ENCODE assay signal across 8 cellular contexts in genomic region chr2:112481050-112481527, GRCh38. TPM values are rescaled to one million over a fixed set of nuclear protein-coding genes. Genes with fewer than 3 reads are reported as not detected.
DNase-seq lines count a peak whose midpoint lies in the region; ATAC-seq and TF ChIP-seq lines count a peak whose summit lies in the region.

No MANE protein-coding gene starts in this region.

- peaks cover 8% of the 10 kb centered on the region for H3F3A ChIP-seq in GM23338 (replicated peaks; ENCODE audit: low read depth)

- H3K4me3 ChIP-seq in GM23338 = peak overlapping the region; percentile 91
- H3K4me3 ChIP-seq in neutrophil (ENCODE audit: low read depth in 1 of 2, low read length in 1 of 2) = peak overlapping the region; percentile 73 to 83
- peak overlapping the region; percentile 85 to 91 (median 89) for H3K4me3 ChIP-seq in subcutaneous abdominal adipose tissue (ENCODE audit: low read depth in 1 of 5, low read length in 5 of 5)

- H3K36me3 ChIP-seq in GM23338 (ENCODE audit: insufficient read depth) = no peaks in the 10 kb centered on the region
- no peaks in the 10 kb centered on the region for H3K36me3 ChIP-seq in neutrophil
- no peaks in the 10 kb centered on the region for H3K36me3 ChIP-seq in subcutaneous abdominal adipose tissue (ENCODE audit: control insufficient read depth in 5 of 5, insufficient read depth in 5 of 5, low read length in 5 of 5)

- DNase-seq in EL (peak; percentile 82), GM23338 (ENCODE audit: low spot score) (peak; percentile 90), LHCN-M2 (ENCODE audit: low read depth) (peak; percentile 79), SHP77 treated with DMSO at 0.1 percent for 48 hours (lab: John Stamatoyannopoulos, UW) (peak; percentile 57), activated gamma-delta T cell treated with Interleukin-2 at 50 U/mL for 16 hours (peak; percentile 77), foreskin melanocyte (peak; percentile 67)

- ATAC-seq in GM23338 = peak; percentile 88

- H4K20me1 ChIP-seq in GM23338 (replicated peaks; ENCODE audit: insufficient read depth) = peaks cover 13% of the 10 kb centered on the region; the same call in 1 of the 2 replicates

- H3K79me2 ChIP-seq in GM23338 (replicated peaks; ENCODE audit: insufficient read depth) = peaks cover 29% of the 10 kb centered on the region

- peaks cover 23% of the 10 kb centered on the region for H3K27me3 Mint-ChIP-seq in GM23338 (ENCODE audit: insufficient read depth, low read depth, poor library complexity)

- H3K4me2 ChIP-seq in GM23338 = peak overlapping the region; percentile 98

- no peaks in the 10 kb centered on the region for H3K9me3 Mint-ChIP-seq in GM23338

- H3K4me3 Mint-ChIP-seq in GM23338 = peak overlapping the region; percentile 90

- H3K4me1 ChIP-seq in GM23338 (ENCODE audit: insufficient read depth) = peaks cover 6% of the 10 kb centered on the region
- H3K4me1 ChIP-seq in neutrophil (ENCODE audit: control insufficient read depth in 1 of 2, insufficient read depth in 1 of 2, low read depth in 1 of 2, low read length in 1 of 2) = peaks cover 23 to 28% of the 10 kb centered on the region in 2 experiments
- H3K4me1 ChIP-seq in subcutaneous abdominal adipose tissue (ENCODE audit: control insufficient read depth in 5 of 5, insufficient read depth in 5 of 5, low read length in 5 of 5) = peaks cover 3 to 32% (median 26%) of the 10 kb centered on the region in 5 donors

- TF ChIP-seq CTCF in GM23338 (conservative IDR thresholded peaks at IDR 0.05; ENCODE audit: low read depth in 2 of 2) (peak; percentile 65 to 80), neutrophil (IDR thresholded peaks at IDR 0.05) (peak; percentile 63)

- peak overlapping the region; percentile 48 to 89 (median 83) for H3K9ac ChIP-seq in subcutaneous abdominal adipose tissue (ENCODE audit: low read length in 5 of 5)

- H3K36me3 Mint-ChIP-seq in GM23338 (ENCODE audit: low read depth) = peaks cover 9% of the 10 kb centered on the region

- no peaks in the 10 kb centered on the region for H3K9me2 ChIP-seq in GM23338 (ENCODE audit: insufficient read depth)

- H3K27me3 ChIP-seq in GM23338 (ENCODE audit: insufficient read depth) = peaks cover 26% of the 10 kb centered on the region
- peaks cover 5% of the 10 kb centered on the region for H3K27me3 ChIP-seq in neutrophil
- H3K27me3 ChIP-seq in subcutaneous abdominal adipose tissue (ENCODE audit: control insufficient read depth in 5 of 5, insufficient read depth in 4 of 5, low read length in 5 of 5) = no peaks in the 10 kb centered on the region

- H3K27ac ChIP-seq in GM23338 (ENCODE audit: low read depth) (peak overlapping the region; percentile 39; the same call in 1 of the 2 replicates), neutrophil (peak overlapping the region; percentile 92), subcutaneous abdominal adipose tissue (ENCODE audit: low read depth, low read length) (peak overlapping the region; percentile 88)

- no peaks in the 10 kb centered on the region for H3K9me3 ChIP-seq in neutrophil
- H3K9me3 ChIP-seq in subcutaneous abdominal adipose tissue (ENCODE audit: control insufficient read depth in 5 of 5, low read length in 5 of 5) = no peaks in the 10 kb centered on the region

- H3K4me1 Mint-ChIP-seq in GM23338 = peaks cover 14% of the 10 kb centered on the region

- H2AFZ ChIP-seq in GM23338 = peak overlapping the region; percentile 99

- H3K27ac Mint-ChIP-seq in GM23338 = peak overlapping the region; percentile 84

TF ChIP-seq in GM23338, 12 proteins besides CTCF, POLR2A, EP300 and RAD21:
- TF ChIP-seq REST (IDR thresholded peaks at IDR 0.05; ENCODE audit: unreplicated experiment) = no peak
- no peak for TF ChIP-seq ZNF331 (CRISPR knock-in tag; IDR thresholded peaks at IDR 0.05; ENCODE audit: low read depth)
- TF ChIP-seq ZNF114 (CRISPR knock-in tag; IDR thresholded peaks at IDR 0.05) = no peak
- no peak for TF ChIP-seq JUNB (IDR thresholded peaks at IDR 0.05; ENCODE audit: unreplicated experiment)
- peak; percentile 20; the same call in 1 of the 2 replicates for TF ChIP-seq POLR2AphosphoS5 (IDR thresholded peaks at IDR 0.05; ENCODE audit: low read depth)
- TF ChIP-seq ETS1 (IDR thresholded peaks at IDR 0.05) = no peak
- no peak for TF ChIP-seq EZH2phosphoT487 (IDR thresholded peaks at IDR 0.05; ENCODE audit: unreplicated experiment)
- no peak for TF ChIP-seq CREB1 (CRISPR knock-in tag; IDR thresholded peaks at IDR 0.05; ENCODE audit: low read depth)

RNA-seq across cellular contexts. Expression of gene TTL, which starts 0.9 kb away (rescaled TPM):
- 34.6 and 43.9 TPM in 2 replicates for total RNA-seq in GM23338 (2014; rRNA removed; shearing (Covaris generic))
- 10.1 and 10.4 TPM in 2 replicates for polyA plus RNA-seq in GM23338 (2016; fragmentation: Nextera tagmentation; extraction: Ambion mirVana)
- total RNA-seq in LHCN-M2 (2014; rRNA removed) = 53.9 and 57.6 TPM in 2 replicates
- 22.4 TPM for polyA plus RNA-seq in LHCN-M2 (2012)

RNA-seq across cellular contexts. Expression of gene RGPD8, which starts 47.6 kb away (rescaled TPM):
- 4.9 and 8.6 TPM in 2 replicates for total RNA-seq in GM23338 (2014; rRNA removed; shearing (Covaris generic))
- polyA plus RNA-seq in GM23338 (2016; fragmentation: Nextera tagmentation; extraction: Ambion mirVana) = 0.54 and 1.1 TPM in 2 replicates
- total RNA-seq in LHCN-M2 (2014; rRNA removed) = 4.1 and 4.2 TPM in 2 replicates
- 0.66 TPM for polyA plus RNA-seq in LHCN-M2 (2012)

Comparison
In these comparisons a context has a peak if more than half of its experiments do, and no peak if none do; other contexts are left out.
1. Peak in every context shown above with its lines: DNase-seq, ATAC-seq, H3K4me3 ChIP-seq and H3K27ac ChIP-seq.
2. H3K27ac ChIP-seq: peak in every context shown above with its lines; median percentile 92 in neutrophil; 88 in subcutaneous abdominal adipose tissue; 39 in GM23338.